ENCODE assay signal across 1 cellular context in the genomic region with DNA sequence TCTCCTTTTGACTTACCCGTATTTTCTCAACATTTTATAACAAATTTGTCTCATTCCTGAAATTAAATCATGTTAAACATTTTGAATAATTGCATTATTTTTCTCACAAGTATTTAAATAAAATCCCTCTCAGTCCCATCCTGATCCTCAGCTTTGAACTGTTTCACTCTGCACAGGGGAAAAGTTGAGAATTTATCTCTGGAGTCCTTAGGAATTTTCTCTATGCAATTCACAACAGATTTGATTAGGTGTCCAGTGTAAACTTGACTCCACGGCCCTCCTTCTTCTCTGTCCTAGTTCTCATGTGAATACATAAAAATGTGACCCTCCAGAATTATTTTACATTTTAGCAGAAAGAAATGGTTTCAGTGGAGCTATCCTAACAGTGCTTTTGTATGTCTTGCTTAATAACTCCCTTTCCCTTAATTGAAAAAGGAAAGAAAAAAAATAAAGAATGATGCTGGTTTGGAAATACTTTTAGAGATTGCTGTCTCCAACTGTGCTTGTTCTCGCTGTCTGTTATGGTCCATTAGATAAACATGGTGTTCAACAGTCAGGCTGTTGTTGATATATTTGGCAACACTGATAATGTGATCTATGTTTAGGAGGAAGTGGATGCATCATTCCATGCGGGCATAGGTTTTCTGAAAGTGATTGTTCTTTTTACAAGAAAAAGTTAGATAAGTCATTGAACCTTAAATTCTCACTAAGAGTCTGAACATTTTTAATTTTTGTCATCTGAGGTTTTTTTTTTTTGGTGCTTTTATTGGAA.
A peak's percentile ranks its signal among the peaks of the same experiment; 100 is the strongest.
TF ChIP-seq lines count a peak whose summit lies in the region.

No MANE protein-coding gene starts in this region.

TF ChIP-seq in K562, 482 proteins besides CTCF, POLR2A, EP300 and RAD21 (continued from another document and continues in another):
- TF ChIP-seq, protein P1, sequence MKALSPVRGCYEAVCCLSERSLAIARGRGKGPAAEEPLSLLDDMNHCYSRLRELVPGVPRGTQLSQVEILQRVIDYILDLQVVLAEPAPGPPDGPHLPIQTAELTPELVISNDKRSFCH (CRISPR knock-in tag; IDR thresholded peaks at IDR 0.05): no peak
- TF ChIP-seq, protein P1 (tag; IDR thresholded peaks at IDR 0.05): no peak
- no peak for TF ChIP-seq SRSF3 (IDR thresholded peaks at IDR 0.05; ENCODE audit: insufficient read depth, low read length)
- no peak for TF ChIP-seq ZNF311 (CRISPR knock-in tag; IDR thresholded peaks at IDR 0.05)
- no peak for TF ChIP-seq BRF1 (IDR thresholded peaks at IDR 0.05; ENCODE audit: borderline replicate concordance, extremely low read depth, insufficient read length)
- no peak for TF ChIP-seq FOXJ3 (CRISPR knock-in tag; IDR thresholded peaks at IDR 0.05)
- peak; percentile 33; the same call in 1 of the 2 replicates for TF ChIP-seq CTBP1 (IDR thresholded peaks at IDR 0.05; ENCODE audit: borderline replicate concordance)
- TF ChIP-seq, protein P2, sequence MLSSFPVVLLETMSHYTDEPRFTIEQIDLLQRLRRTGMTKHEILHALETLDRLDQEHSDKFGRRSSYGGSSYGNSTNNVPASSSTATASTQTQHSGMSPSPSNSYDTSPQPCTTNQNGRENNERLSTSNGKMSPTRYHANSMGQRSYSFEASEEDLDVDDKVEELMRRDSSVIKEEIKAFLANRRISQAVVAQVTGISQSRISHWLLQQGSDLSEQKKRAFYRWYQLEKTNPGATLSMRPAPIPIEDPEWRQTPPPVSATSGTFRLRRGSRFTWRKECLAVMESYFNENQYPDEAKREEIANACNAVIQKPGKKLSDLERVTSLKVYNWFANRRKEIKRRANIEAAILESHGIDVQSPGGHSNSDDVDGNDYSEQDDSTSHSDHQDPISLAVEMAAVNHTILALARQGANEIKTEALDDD (IDR thresholded peaks at IDR 0.05): no peak
- TF ChIP-seq MAFG (tag; conservative IDR thresholded peaks at IDR 0.05): no peak
- TF ChIP-seq, protein P3, sequence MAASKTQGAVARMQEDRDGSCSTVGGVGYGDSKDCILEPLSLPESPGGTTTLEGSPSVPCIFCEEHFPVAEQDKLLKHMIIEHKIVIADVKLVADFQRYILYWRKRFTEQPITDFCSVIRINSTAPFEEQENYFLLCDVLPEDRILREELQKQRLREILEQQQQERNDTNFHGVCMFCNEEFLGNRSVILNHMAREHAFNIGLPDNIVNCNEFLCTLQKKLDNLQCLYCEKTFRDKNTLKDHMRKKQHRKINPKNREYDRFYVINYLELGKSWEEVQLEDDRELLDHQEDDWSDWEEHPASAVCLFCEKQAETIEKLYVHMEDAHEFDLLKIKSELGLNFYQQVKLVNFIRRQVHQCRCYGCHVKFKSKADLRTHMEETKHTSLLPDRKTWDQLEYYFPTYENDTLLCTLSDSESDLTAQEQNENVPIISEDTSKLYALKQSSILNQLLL (CRISPR knock-in tag; IDR thresholded peaks at IDR 0.05; ENCODE audit: borderline replicate concordance): no peak
- TF ChIP-seq MEIS2 (IDR thresholded peaks at IDR 0.05; ENCODE audit: partially characterized antibody): peak; percentile 87
- no peak for TF ChIP-seq YBX1 (IDR thresholded peaks at IDR 0.05)
- TF ChIP-seq ZNF263 (CRISPR knock-in tag; IDR thresholded peaks at IDR 0.05; ENCODE audit: borderline replicate concordance): no peak
- TF ChIP-seq, protein P4, sequence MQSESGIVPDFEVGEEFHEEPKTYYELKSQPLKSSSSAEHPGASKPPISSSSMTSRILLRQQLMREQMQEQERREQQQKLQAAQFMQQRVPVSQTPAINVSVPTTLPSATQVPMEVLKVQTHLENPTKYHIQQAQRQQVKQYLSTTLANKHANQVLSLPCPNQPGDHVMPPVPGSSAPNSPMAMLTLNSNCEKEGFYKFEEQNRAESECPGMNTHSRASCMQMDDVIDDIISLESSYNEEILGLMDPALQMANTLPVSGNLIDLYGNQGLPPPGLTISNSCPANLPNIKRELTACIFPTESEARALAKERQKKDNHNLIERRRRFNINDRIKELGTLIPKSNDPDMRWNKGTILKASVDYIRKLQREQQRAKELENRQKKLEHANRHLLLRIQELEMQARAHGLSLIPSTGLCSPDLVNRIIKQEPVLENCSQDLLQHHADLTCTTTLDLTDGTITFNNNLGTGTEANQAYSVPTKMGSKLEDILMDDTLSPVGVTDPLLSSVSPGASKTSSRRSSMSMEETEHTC (IDR thresholded peaks at IDR 0.05): no peak
- no peak for TF ChIP-seq ZBTB7A (IDR thresholded peaks at IDR 0.05; ENCODE audit: borderline replicate concordance, control insufficient read depth, low read depth, low read length)
- TF ChIP-seq, protein P5, sequence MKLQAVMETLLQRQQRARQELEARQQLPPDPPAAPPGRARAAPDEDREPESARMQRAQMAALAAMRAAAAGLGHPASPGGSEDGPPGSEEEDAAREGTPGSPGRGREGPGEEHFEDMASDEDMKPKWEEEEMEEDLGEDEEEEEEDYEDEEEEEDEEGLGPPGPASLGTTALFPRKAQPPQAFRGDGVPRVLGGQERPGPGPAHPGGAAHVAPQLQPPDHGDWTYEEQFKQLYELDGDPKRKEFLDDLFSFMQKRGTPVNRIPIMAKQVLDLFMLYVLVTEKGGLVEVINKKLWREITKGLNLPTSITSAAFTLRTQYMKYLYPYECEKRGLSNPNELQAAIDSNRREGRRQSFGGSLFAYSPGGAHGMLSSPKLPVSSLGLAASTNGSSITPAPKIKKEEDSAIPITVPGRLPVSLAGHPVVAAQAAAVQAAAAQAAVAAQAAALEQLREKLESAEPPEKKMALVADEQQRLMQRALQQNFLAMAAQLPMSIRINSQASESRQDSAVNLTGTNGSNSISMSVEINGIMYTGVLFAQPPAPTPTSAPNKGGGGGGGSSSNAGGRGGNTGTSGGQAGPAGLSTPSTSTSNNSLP (IDR thresholded peaks at IDR 0.05; ENCODE audit: borderline replicate concordance, low read depth, low read length): peak; percentile 83; the same call in 1 of the 2 replicates
- TF ChIP-seq SP2 (IDR thresholded peaks at IDR 0.05; ENCODE audit: extremely low read depth, low read depth, low read length, poor library complexity, severe bottlenecking): no peak
- TF ChIP-seq PTRF (tag; IDR thresholded peaks at IDR 0.05): no peak
- no peak for TF ChIP-seq DMBX1 (CRISPR knock-in tag; IDR thresholded peaks at IDR 0.05; ENCODE audit: borderline replicate concordance)
- TF ChIP-seq NFRKB (IDR thresholded peaks at IDR 0.05; ENCODE audit: low read depth): no peak
- TF ChIP-seq TCF7 (IDR thresholded peaks at IDR 0.05; ENCODE audit: borderline replicate concordance): no peak
- TF ChIP-seq CREB1 (IDR thresholded peaks at IDR 0.05): peak; percentile 26; the same call in 1 of the 2 replicates
- no peak for TF ChIP-seq CREB1 (CRISPR knock-in tag; IDR thresholded peaks at IDR 0.05)
- TF ChIP-seq ZEB2 (IDR thresholded peaks at IDR 0.05): no peak
- no peak for TF ChIP-seq NFATC3 (IDR thresholded peaks at IDR 0.05)
- TF ChIP-seq HOXB6 (CRISPR knock-in tag; IDR thresholded peaks at IDR 0.05; ENCODE audit: borderline replicate concordance): no peak
- TF ChIP-seq NR3C1 (CRISPR knock-in tag; IDR thresholded peaks at IDR 0.05): no peak
- TF ChIP-seq ZFP36 (IDR thresholded peaks at IDR 0.05; ENCODE audit: low read depth, low read length, partially characterized antibody): no peak
- TF ChIP-seq KDM4B (IDR thresholded peaks at IDR 0.05; ENCODE audit: borderline replicate concordance in 2 of 2, low read depth in 1 of 2): no peak
- no peak for TF ChIP-seq MYNN (IDR thresholded peaks at IDR 0.05)
- no peak for TF ChIP-seq MYNN (CRISPR knock-in tag; IDR thresholded peaks at IDR 0.05)
- TF ChIP-seq CREM (IDR thresholded peaks at IDR 0.05; ENCODE audit: low read depth): peak; percentile 75
- no peak for TF ChIP-seq JUNB (CRISPR knock-in tag; conservative IDR thresholded peaks at IDR 0.05)
- no peak for TF ChIP-seq MTA3 (IDR thresholded peaks at IDR 0.05; ENCODE audit: borderline replicate concordance)
- TF ChIP-seq, protein P6, sequence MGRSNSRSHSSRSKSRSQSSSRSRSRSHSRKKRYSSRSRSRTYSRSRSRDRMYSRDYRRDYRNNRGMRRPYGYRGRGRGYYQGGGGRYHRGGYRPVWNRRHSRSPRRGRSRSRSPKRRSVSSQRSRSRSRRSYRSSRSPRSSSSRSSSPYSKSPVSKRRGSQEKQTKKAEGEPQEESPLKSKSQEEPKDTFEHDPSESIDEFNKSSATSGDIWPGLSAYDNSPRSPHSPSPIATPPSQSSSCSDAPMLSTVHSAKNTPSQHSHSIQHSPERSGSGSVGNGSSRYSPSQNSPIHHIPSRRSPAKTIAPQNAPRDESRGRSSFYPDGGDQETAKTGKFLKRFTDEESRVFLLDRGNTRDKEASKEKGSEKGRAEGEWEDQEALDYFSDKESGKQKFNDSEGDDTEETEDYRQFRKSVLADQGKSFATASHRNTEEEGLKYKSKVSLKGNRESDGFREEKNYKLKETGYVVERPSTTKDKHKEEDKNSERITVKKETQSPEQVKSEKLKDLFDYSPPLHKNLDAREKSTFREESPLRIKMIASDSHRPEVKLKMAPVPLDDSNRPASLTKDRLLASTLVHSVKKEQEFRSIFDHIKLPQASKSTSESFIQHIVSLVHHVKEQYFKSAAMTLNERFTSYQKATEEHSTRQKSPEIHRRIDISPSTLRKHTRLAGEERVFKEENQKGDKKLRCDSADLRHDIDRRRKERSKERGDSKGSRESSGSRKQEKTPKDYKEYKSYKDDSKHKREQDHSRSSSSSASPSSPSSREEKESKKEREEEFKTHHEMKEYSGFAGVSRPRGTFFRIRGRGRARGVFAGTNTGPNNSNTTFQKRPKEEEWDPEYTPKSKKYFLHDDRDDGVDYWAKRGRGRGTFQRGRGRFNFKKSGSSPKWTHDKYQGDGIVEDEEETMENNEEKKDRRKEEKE (IDR thresholded peaks at IDR 0.05; ENCODE audit: borderline replicate concordance in 1 of 2, control insufficient read depth in 1 of 2, low read depth in 2 of 2, low read length in 1 of 2): no peak
- peak; percentile 81 for TF ChIP-seq FOSL1 (tag; conservative IDR thresholded peaks at IDR 0.05)
- no peak for TF ChIP-seq MED1 (CRISPR knock-in tag; IDR thresholded peaks at IDR 0.05; ENCODE audit: borderline replicate concordance)
- TF ChIP-seq GABPB1 (CRISPR knock-in tag; IDR thresholded peaks at IDR 0.05): no peak
- TF ChIP-seq, protein P7, sequence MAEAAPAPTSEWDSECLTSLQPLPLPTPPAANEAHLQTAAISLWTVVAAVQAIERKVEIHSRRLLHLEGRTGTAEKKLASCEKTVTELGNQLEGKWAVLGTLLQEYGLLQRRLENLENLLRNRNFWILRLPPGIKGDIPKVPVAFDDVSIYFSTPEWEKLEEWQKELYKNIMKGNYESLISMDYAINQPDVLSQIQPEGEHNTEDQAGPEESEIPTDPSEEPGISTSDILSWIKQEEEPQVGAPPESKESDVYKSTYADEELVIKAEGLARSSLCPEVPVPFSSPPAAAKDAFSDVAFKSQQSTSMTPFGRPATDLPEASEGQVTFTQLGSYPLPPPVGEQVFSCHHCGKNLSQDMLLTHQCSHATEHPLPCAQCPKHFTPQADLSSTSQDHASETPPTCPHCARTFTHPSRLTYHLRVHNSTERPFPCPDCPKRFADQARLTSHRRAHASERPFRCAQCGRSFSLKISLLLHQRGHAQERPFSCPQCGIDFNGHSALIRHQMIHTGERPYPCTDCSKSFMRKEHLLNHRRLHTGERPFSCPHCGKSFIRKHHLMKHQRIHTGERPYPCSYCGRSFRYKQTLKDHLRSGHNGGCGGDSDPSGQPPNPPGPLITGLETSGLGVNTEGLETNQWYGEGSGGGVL (CRISPR knock-in tag; IDR thresholded peaks at IDR 0.05): no peak
- TF ChIP-seq ZNF316 (IDR thresholded peaks at IDR 0.05): no peak
- TF ChIP-seq ZNF583 (CRISPR knock-in tag; IDR thresholded peaks at IDR 0.05): no peak
- TF ChIP-seq L3MBTL2 (IDR thresholded peaks at IDR 0.05): no peak
- no peak for TF ChIP-seq SMARCB1 (IDR thresholded peaks at IDR 0.05; ENCODE audit: insufficient read length, low read depth)
- no peak for TF ChIP-seq EHMT2 (IDR thresholded peaks at IDR 0.05)
- TF ChIP-seq MTA1 (IDR thresholded peaks at IDR 0.05; ENCODE audit: borderline replicate concordance): no peak
- TF ChIP-seq DNMT1 (IDR thresholded peaks at IDR 0.05): no peak
- TF ChIP-seq EWSR1 (IDR thresholded peaks at IDR 0.05; ENCODE audit: borderline replicate concordance, low read depth, partially characterized antibody): no peak
- TF ChIP-seq, protein P8, sequence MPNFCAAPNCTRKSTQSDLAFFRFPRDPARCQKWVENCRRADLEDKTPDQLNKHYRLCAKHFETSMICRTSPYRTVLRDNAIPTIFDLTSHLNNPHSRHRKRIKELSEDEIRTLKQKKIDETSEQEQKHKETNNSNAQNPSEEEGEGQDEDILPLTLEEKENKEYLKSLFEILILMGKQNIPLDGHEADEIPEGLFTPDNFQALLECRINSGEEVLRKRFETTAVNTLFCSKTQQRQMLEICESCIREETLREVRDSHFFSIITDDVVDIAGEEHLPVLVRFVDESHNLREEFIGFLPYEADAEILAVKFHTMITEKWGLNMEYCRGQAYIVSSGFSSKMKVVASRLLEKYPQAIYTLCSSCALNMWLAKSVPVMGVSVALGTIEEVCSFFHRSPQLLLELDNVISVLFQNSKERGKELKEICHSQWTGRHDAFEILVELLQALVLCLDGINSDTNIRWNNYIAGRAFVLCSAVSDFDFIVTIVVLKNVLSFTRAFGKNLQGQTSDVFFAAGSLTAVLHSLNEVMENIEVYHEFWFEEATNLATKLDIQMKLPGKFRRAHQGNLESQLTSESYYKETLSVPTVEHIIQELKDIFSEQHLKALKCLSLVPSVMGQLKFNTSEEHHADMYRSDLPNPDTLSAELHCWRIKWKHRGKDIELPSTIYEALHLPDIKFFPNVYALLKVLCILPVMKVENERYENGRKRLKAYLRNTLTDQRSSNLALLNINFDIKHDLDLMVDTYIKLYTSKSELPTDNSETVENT (CRISPR knock-in tag; IDR thresholded peaks at IDR 0.05): no peak
- no peak for TF ChIP-seq ZNF165 (CRISPR knock-in tag; IDR thresholded peaks at IDR 0.05; ENCODE audit: borderline replicate concordance)
- no peak for TF ChIP-seq KAT2B (IDR thresholded peaks at IDR 0.05; ENCODE audit: low read depth, low read length)
- TF ChIP-seq, protein P9, sequence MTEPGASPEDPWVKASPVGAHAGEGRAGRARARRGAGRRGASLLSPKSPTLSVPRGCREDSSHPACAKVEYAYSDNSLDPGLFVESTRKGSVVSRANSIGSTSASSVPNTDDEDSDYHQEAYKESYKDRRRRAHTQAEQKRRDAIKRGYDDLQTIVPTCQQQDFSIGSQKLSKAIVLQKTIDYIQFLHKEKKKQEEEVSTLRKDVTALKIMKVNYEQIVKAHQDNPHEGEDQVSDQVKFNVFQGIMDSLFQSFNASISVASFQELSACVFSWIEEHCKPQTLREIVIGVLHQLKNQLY (CRISPR knock-in tag; conservative IDR thresholded peaks at IDR 0.05): no peak
